1 cellular context compared by ENCODE assay signal in genomic region chr3:3196148-3196861, GRCh38.
TF ChIP-seq lines count a peak whose summit lies in the region.

No MANE protein-coding gene starts in this region.

TF ChIP-seq in H1, 55 proteins besides CTCF, POLR2A, EP300 and RAD21:
- TF ChIP-seq RNF2 (IDR thresholded peaks at IDR 0.05; ENCODE audit: borderline replicate concordance, low read depth, low read length, missing control alignments, poor library complexity, severe bottlenecking): no peak
- TF ChIP-seq ATF2 (IDR thresholded peaks at IDR 0.05; ENCODE audit: low read length): no peak
- TF ChIP-seq EGR1 (IDR thresholded peaks at IDR 0.05; ENCODE audit: borderline replicate concordance, low read depth, low read length): no peak
- no peak for TF ChIP-seq SP2 (IDR thresholded peaks at IDR 0.05; ENCODE audit: low read length)
